2 cellular contexts compared by ENCODE assay signal in the genomic region with DNA sequence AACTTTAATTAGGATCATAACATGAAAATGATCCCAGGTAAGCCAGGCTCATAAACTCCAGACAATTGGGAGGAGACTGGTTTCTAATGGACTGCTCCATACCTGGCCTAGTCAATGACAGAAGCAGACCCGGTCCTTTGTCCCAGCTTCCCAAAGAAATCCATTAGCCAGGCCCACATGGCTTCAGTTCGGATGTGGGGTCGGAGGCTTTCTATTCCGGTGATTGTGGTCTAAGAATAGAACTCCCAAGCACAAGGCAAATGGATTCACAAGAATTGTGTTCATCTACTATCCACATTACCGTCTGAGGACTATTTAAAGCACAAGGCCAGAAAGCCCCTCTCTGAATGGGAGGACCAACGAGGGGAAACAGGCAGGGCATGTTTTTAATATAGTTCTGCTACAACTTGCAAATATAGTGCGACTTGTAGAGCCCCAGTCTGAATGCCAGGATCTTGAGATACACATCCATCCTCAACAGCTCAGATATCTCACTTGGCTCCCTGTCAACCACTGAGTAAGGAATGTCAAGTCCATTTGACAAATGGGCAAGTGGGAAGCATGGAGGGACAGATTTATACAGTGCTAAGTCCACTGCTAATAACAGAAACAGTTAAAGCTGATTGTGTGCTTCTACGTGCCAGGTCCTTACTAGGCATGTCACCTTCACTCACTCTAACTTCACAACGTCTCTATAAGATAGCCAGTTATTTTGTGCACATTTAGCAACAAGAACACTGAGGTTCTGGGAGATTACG. TPM values are rescaled to one million over a fixed set of nuclear protein-coding genes. Genes with fewer than 3 reads are reported as not detected.
"Had no signal": no experiment of that assay in that cellular context is flagged by ENCODE, and none has a peak within 500 bp of the region (broad histone marks: within the 10 kb centered on the region; RNA-seq: fewer than 3 reads in every experiment).

No MANE protein-coding gene starts in this region.

RNA-seq across cellular contexts. Expression of a gene that starts 43.6 kb away (rescaled TPM):
- total RNA-seq: kidney, mononuclear cell had no signal
